11 cellular contexts compared by ENCODE assay signal in genomic region chr10:16987129-16987670, GRCh38.
A peak's percentile ranks its signal among the peaks of the same experiment; 100 is the strongest.
DNase-seq lines count a peak whose midpoint lies in the region; ATAC-seq, FAIRE-seq and TF ChIP-seq lines count a peak whose summit lies in the region.
"Had no signal": no experiment of that assay in that cellular context is flagged by ENCODE, and none has a peak within 500 bp of the region (broad histone marks: within the 10 kb centered on the region; RNA-seq: fewer than 3 reads in every experiment).

No MANE protein-coding gene starts in this region.

- H3K4me1 ChIP-seq in GM23248 (ENCODE audit: insufficient read depth) (peaks cover 29% of the 10 kb centered on the region), K562 (replicated peaks in 1 of 2; ENCODE audit: control insufficient read depth in 2 of 2, insufficient read depth in 2 of 2, low read length in 2 of 2) (peaks cover 0 to 7% of the 10 kb centered on the region in 2 experiments; a peak in 3 of 5 replicates)

- H3F3A ChIP-seq in GM23248 (ENCODE audit: insufficient read depth): peaks cover 25% of the 10 kb centered on the region

- TF ChIP-seq POLR2A in K562 (conservative IDR thresholded peaks at IDR 0.05): no peak

- H3K9ac ChIP-seq in GM23248 (peak overlapping the region; percentile 75), K562 (ENCODE audit: insufficient read depth in 1 of 2, low read depth in 2 of 2, low read length in 2 of 2) (no peak overlapping the region)

- ATAC-seq in K562 (no peak), Right ventricle myocardium superior (ENCODE audit: poor library complexity) (peak; percentile 48), GM18858 (IDR thresholded peaks at IDR 0.05; ENCODE audit: unreplicated experiment) (no peak), GM18511 (IDR thresholded peaks at IDR 0.05; ENCODE audit: unreplicated experiment) (no peak), GM19351 (IDR thresholded peaks at IDR 0.05; ENCODE audit: unreplicated experiment) (no peak)
- ATAC-seq: natural killer cell treated with Interleukin-12 subunit alpha and Interleukin-12 subunit beta and Interleukin-15 and Interleukin-18, amount 100 ng/mL, for 72 hours had no signal

- no peaks in the 10 kb centered on the region for H3K9me3 ChIP-seq in GM23248 (ENCODE audit: low read depth)
- 0 out of 2 replicates have a peak, but pooled peaks cover 2% of the 10 kb centered on the region for H3K9me3 ChIP-seq in K562 (replicated peaks; ENCODE audit: control insufficient read depth, insufficient read depth, low read depth, low read length)

- H2AFZ ChIP-seq in GM23248 (peak overlapping the region; percentile 73), K562 (ENCODE audit: low read depth, low read length) (peak overlapping the region; percentile 69)

- DNase-seq in GM23248 (peak; percentile 87), K562 (ENCODE audit: extremely low read depth in 1 of 4, low spot score in 3 of 4) (no peak), Right ventricle myocardium superior (no peak), retina (peak; percentile 73), NCI-H2227 treated with DMSO at 0.1 percent for 48 hours (lab: John Stamatoyannopoulos, UW) (no peak)
- DNase-seq: activated CD4-positive, alpha-beta memory T cell treated with anti-CD3 and anti-CD28 coated beads for 36 hours; CD4-positive, alpha-beta memory T cell had no signal

- H3K9me2 ChIP-seq in GM23248 (ENCODE audit: insufficient read depth): no peaks in the 10 kb centered on the region

- TF ChIP-seq EP300 in K562 (IDR thresholded peaks at IDR 0.05; ENCODE audit: low read length): no peak

- CTCF ChIA-PET in K562 (lab: Yijun Ruan, JAX; ENCODE audit: low intra/inter-chr PET ratio): no interaction called here

- intact Hi-C loops in K562 (cut with micrococcal nuclease) (no loop called here), Right ventricle myocardium superior (cut with DNase I) (no loop called here)

- H3K9me1 ChIP-seq in K562 (ENCODE audit: control insufficient read depth, insufficient read depth, low read length): no peaks in the 10 kb centered on the region

- FAIRE-seq in K562 (lab: Jason Lieb, UNC): no peak

- no peak for TF ChIP-seq RAD21 in K562 (CRISPR knock-in tag; conservative IDR thresholded peaks at IDR 0.05 in 1 of 2, IDR thresholded peaks at IDR 0.05 in 1 of 2)

- 2 to 3% methylated on average over 4 of the region's 4 CpGs for WGBS in GM23248 (ENCODE audit: low coverage in 1 of 2, low lambda C conversion rate in 2 of 2, missing lambda C conversion rate in 2 of 2), 2 experiments
- WGBS in K562 (ENCODE audit: insufficient coverage, low coverage, missing lambda C conversion rate): 62% methylated on average over 4 of the region's 4 CpGs

- no TSS peak for BruUV-seq in K562 (replicated peaks; lab: Mats Ljungman, UMichigan)

- H3K4me2 ChIP-seq in GM23248 (ENCODE audit: unreplicated experiment) (peak overlapping the region; percentile 73), K562 (ENCODE audit: insufficient read depth, low read length) (no peak overlapping the region)

- POLR2A ChIA-PET in K562 (lab: Yijun Ruan, JAX): interaction anchor here (1.3 kb wide), 1 partner anchor 9 kb away, joined by 3 read pairs; no protein-coding TSS in a partner anchor

- TF ChIP-seq CTCF in K562 (IDR thresholded peaks at IDR 0.05 in 2 of 3, conservative IDR thresholded peaks at IDR 0.05 in 1 of 3; ENCODE audit: insufficient read depth in 2 of 3, low read depth in 1 of 3, low read length in 3 of 3): no peak

- H3K27ac ChIP-seq in GM23248 (peak overlapping the region; percentile 96), K562 (ENCODE audit: extremely low read depth, low read depth, low read length) (no peak overlapping the region)

- no peaks in the 10 kb centered on the region for H3K79me2 ChIP-seq in GM23248 (ENCODE audit: insufficient read depth)
- H3K79me2 ChIP-seq in K562 (ENCODE audit: control insufficient read depth, insufficient read depth, low read length): no peaks in the 10 kb centered on the region

- H3K36me3 ChIP-seq in GM23248 (ENCODE audit: low read depth): no peaks in the 10 kb centered on the region
- H3K36me3 ChIP-seq in K562 (ENCODE audit: control insufficient read depth, insufficient read depth, low read length): no peaks in the 10 kb centered on the region

- no peaks in the 10 kb centered on the region for H3K27me3 ChIP-seq in GM23248 (replicated peaks; ENCODE audit: insufficient read depth)
- H3K27me3 ChIP-seq in K562 (ENCODE audit: control insufficient read depth in 2 of 2, insufficient read depth in 2 of 2, low read length in 2 of 2): no peaks in the 10 kb centered on the region

- H3K4me3 ChIP-seq in GM23248 (peak overlapping the region; percentile 31), K562 (no peak overlapping the region)

- H4K20me1 ChIP-seq in GM23248 (ENCODE audit: insufficient read depth) (no peaks in the 10 kb centered on the region), K562 (replicated peaks; ENCODE audit: control insufficient read depth, insufficient read depth, low read length) (no peaks in the 10 kb centered on the region)

- in situ Hi-C loops in GM23248 (cut with MboI): no loop called here
- in situ Hi-C loops in K562 (cut with MboI): no loop called here

TF ChIP-seq in K562, 482 proteins besides CTCF, POLR2A, EP300 and RAD21:
- TF ChIP-seq STAG1 (CRISPR knock-in tag; IDR thresholded peaks at IDR 0.05; ENCODE audit: borderline replicate concordance): no peak
- TF ChIP-seq NR2C2 (CRISPR knock-in tag; IDR thresholded peaks at IDR 0.05): no peak
- 0 out of 2 replicates have a peak, but pooled peaks have one; percentile 19 for TF ChIP-seq NR2C2 (tag; IDR thresholded peaks at IDR 0.05)

Comparison
In these comparisons a context has a peak if more than half of its experiments do, and no peak if none do; other contexts are left out.
1. DNase-seq: peak in GM23248 (single experiment) and retina (single experiment); none in K562 (0 of 4), Right ventricle myocardium superior (single experiment) and NCI-H2227 treated with DMSO at 0.1 percent for 48 hours (single experiment).